ENCODE assay signal across 1 cellular context in the genomic region with DNA sequence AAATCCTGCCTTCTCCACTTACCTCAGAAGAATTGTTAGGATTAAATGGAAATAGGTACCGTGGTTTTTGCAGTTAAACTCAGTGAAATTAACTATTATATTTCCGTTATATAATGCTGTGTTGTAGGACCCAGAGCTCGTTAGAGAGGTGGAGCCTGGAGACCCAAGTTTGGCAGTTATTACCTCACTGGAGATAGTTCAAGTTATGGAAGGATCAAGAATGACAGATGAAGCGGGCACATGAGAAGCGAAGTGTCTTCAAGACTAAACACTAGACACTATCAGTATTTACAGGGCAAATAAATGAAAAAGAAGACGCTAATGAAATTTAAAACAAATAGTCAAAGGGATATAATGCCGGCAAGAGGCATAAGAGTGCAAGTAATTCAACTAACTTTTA.
TF ChIP-seq lines count a peak whose summit lies in the region.

No MANE protein-coding gene starts in this region.

TF ChIP-seq in IMR-90, 13 proteins besides CTCF, POLR2A, EP300 and RAD21 (continued from another document):
- TF ChIP-seq, protein P1, sequence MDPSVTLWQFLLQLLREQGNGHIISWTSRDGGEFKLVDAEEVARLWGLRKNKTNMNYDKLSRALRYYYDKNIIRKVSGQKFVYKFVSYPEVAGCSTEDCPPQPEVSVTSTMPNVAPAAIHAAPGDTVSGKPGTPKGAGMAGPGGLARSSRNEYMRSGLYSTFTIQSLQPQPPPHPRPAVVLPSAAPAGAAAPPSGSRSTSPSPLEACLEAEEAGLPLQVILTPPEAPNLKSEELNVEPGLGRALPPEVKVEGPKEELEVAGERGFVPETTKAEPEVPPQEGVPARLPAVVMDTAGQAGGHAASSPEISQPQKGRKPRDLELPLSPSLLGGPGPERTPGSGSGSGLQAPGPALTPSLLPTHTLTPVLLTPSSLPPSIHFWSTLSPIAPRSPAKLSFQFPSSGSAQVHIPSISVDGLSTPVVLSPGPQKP (IDR thresholded peaks at IDR 0.05; ENCODE audit: borderline replicate concordance, low read depth, low read length): no peak
- no peak for TF ChIP-seq MXI1 (IDR thresholded peaks at IDR 0.05; ENCODE audit: borderline replicate concordance, low read depth, low read length)
- TF ChIP-seq MAZ (IDR thresholded peaks at IDR 0.05; ENCODE audit: borderline replicate concordance, low read depth, low read length): no peak
- TF ChIP-seq CEBPB (IDR thresholded peaks at IDR 0.05; ENCODE audit: low read depth, low read length): no peak
